ENCODE assay signal across 10 cellular contexts in the genomic region with DNA sequence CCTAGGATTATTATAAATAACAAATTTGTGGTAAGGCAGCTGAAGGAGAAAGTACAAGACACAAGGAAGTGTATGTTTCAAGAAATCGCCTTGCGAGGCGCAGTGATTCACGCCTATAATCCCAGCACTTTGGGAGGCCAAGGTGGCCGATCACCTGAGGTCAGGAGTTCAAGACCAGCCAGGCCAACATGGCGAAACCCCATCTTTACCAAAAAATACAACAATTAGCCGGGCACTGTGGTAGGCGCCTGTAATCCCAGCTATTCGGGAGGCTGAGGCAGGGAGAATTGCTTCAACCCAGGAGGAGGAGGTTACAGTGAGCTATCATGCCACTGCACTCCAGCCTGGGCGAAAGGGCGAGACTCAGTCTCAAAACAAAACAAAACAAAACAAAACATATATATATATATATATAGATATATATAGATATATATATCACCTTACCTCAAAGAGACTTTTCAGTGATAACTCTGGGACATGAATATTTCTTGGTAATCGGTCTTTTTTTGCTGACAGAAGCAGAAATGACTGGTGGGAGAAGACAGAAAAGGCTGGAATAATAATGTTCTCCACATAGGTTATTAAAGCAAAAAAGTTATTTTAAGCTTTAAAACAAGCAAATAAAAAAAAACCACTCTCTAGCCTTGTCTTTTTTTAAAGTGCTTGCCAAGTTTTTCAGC. TPM values are rescaled to one million over a fixed set of nuclear protein-coding genes. Genes with fewer than 3 reads are reported as not detected.
DNase-seq lines count a peak whose midpoint lies in the region; ATAC-seq and TF ChIP-seq lines count a peak whose summit lies in the region.
"Had no signal": no experiment of that assay in that cellular context is flagged by ENCODE, and none has a peak within 500 bp of the region (broad histone marks: within the 10 kb centered on the region; RNA-seq: fewer than 3 reads in every experiment).

No MANE protein-coding gene starts in this region.

- H3K4me1 Mint-ChIP-seq in CD8-positive, alpha-beta memory T cell, result peaks cover 49 to 68% (median 58%) of the 10 kb centered on the region in 3 donors

- no peak for ATAC-seq in GM21360 (IDR thresholded peaks at IDR 0.05; ENCODE audit: unreplicated experiment)

- no peaks in the 10 kb centered on the region for H3K27me3 Mint-ChIP-seq in CD8-positive, alpha-beta memory T cell

- H3K9ac ChIP-seq in OCI-LY3 (ENCODE audit: low read length), result no peak overlapping the region; the same call in 1 of the 2 replicates

- no peak overlapping the region for H2AFZ ChIP-seq in OCI-LY3 (ENCODE audit: low read depth, low read length)
- H2AFZ ChIP-seq: PC-9 had no signal

- peak overlapping the region in 4 of 7 donors; percentile 27 to 54 (median 31) for H3K4me3 Mint-ChIP-seq in CD8-positive, alpha-beta memory T cell
- H3K4me3 Mint-ChIP-seq: neural crest cell had no signal

- peak overlapping the region; percentile 71 for H3K4me2 ChIP-seq in OCI-LY3 (ENCODE audit: low read length)
- H3K4me2 ChIP-seq: PC-9 had no signal

- H3K9me3 Mint-ChIP-seq in CD8-positive, alpha-beta memory T cell, result no peaks in the 10 kb centered on the region
- H3K9me3 Mint-ChIP-seq: neural crest cell had no signal

- H3K27me3 ChIP-seq in CD8-positive, alpha-beta memory T cell (ENCODE audit: insufficient read depth, low read length, poor library complexity, severe bottlenecking), result no peaks in the 10 kb centered on the region
- no peaks in the 10 kb centered on the region for H3K27me3 ChIP-seq in OCI-LY3 (ENCODE audit: low read depth, low read length)
- H3K27me3 ChIP-seq in neutrophil, result no peaks in the 10 kb centered on the region

- H3K36me3 ChIP-seq in CD8-positive, alpha-beta memory T cell (ENCODE audit: insufficient read depth, low read length), result peaks cover 53% of the 10 kb centered on the region
- H3K36me3 ChIP-seq in OCI-LY3 (replicated peaks; ENCODE audit: low read depth, low read length), result peaks cover 53% of the 10 kb centered on the region
- peaks cover 72% of the 10 kb centered on the region for H3K36me3 ChIP-seq in neutrophil

- peak overlapping the region; percentile 73 to 96 (median 92) for H3K27ac Mint-ChIP-seq in CD8-positive, alpha-beta memory T cell

- TF ChIP-seq CTCF in OCI-LY3 (IDR thresholded peaks at IDR 0.05; ENCODE audit: low read depth, low read length) (no peak), neutrophil (IDR thresholded peaks at IDR 0.05) (no peak)

- peaks cover 47% of the 10 kb centered on the region for H3K4me1 ChIP-seq in CD8-positive, alpha-beta memory T cell (ENCODE audit: insufficient read depth, low read length)
- H3K4me1 ChIP-seq in OCI-LY3 (ENCODE audit: low read length), result peaks cover 62% of the 10 kb centered on the region
- peaks cover 48 to 57% of the 10 kb centered on the region in 2 experiments for H3K4me1 ChIP-seq in neutrophil (ENCODE audit: control insufficient read depth in 1 of 2, insufficient read depth in 1 of 2, low read depth in 1 of 2, low read length in 1 of 2)

- H3K79me2 ChIP-seq in OCI-LY3 (ENCODE audit: low read length), result no peaks in the 10 kb centered on the region

- H3K27ac ChIP-seq in CD8-positive, alpha-beta memory T cell (ENCODE audit: low read depth, low read length), result peak overlapping the region; percentile 30
- H3K27ac ChIP-seq in OCI-LY3 (ENCODE audit: low read length) (peak overlapping the region; percentile 80), cingulate gyrus (ENCODE audit: low read depth, low read length) (peak overlapping the region; percentile 10), neutrophil (peak overlapping the region; percentile 86)
- H3K27ac ChIP-seq: PC-9 had no signal

- H3K4me3 ChIP-seq in CD8-positive, alpha-beta memory T cell (ENCODE audit: low read length), result no peak overlapping the region
- no peak overlapping the region for H3K4me3 ChIP-seq in OCI-LY3 (ENCODE audit: low read length)
- H3K4me3 ChIP-seq in neutrophil (ENCODE audit: low read depth in 1 of 2, low read length in 1 of 2), result peak overlapping the region in 1 of 2 experiments; percentile 22
- H3K4me3 ChIP-seq: PC-9 had no signal

- peaks cover 14 to 98% (median 50%) of the 10 kb centered on the region in 3 donors for H3K36me3 Mint-ChIP-seq in CD8-positive, alpha-beta memory T cell

- no peaks in the 10 kb centered on the region for H4K20me1 ChIP-seq in OCI-LY3 (ENCODE audit: insufficient read depth, low read length)

- CTCF ChIA-PET in CD8-positive, alpha-beta memory T cell (lab: Charles Lee), result interaction anchor here (0.9 to 2.8 kb wide), 5 partner anchors 10 to 66 kb away, joined by 3 to 11 read pairs (median 5); no protein-coding TSS in a partner anchor

- POLR2A ChIA-PET in CD8-positive, alpha-beta memory T cell (lab: Charles Lee), result interaction anchor here (0.9 to 1.3 kb wide), 5 partner anchors 8 to 100 kb away, joined by 3 to 5 read pairs (median 4); a partner anchor contains a TSS

- DNase-seq in CD8-positive, alpha-beta memory T cell, result no peak
- DNase-seq in cortex of kidney (lab: John Stamatoyannopoulos, UW), result no peak
- no peak for DNase-seq in NCI-H146 treated with DMSO at 0.1 percent for 48 hours (lab: John Stamatoyannopoulos, UW; ENCODE audit: unreplicated experiment)
- DNase-seq: DMS 273 treated with DMSO at 0.1 percent for 48 hours, PC-9 had no signal

- H3K9me3 ChIP-seq in CD8-positive, alpha-beta memory T cell (ENCODE audit: low read length), result no peaks in the 10 kb centered on the region
- H3K9me3 ChIP-seq in OCI-LY3 (ENCODE audit: insufficient read depth, low read length) (no peaks in the 10 kb centered on the region), neutrophil (no peaks in the 10 kb centered on the region)

RNA-seq across cellular contexts. Expression of a gene that starts 52.3 kb away (rescaled TPM):
- total RNA-seq in CD8-positive, alpha-beta memory T cell, result 10 to 100 TPM; 12.7 to 16.2 TPM
- polyA plus RNA-seq in CD8-positive, alpha-beta memory T cell, result 33.2 TPM

Comparison
In these comparisons a context has a peak if more than half of its experiments do, and no peak if none do; other contexts are left out.
1. H3K27ac ChIP-seq: peak in every context shown above with its lines; median percentile 86 in neutrophil; 80 in OCI-LY3; 30 in CD8-positive, alpha-beta memory T cell; 10 in cingulate gyrus.